In the genomic region with DNA sequence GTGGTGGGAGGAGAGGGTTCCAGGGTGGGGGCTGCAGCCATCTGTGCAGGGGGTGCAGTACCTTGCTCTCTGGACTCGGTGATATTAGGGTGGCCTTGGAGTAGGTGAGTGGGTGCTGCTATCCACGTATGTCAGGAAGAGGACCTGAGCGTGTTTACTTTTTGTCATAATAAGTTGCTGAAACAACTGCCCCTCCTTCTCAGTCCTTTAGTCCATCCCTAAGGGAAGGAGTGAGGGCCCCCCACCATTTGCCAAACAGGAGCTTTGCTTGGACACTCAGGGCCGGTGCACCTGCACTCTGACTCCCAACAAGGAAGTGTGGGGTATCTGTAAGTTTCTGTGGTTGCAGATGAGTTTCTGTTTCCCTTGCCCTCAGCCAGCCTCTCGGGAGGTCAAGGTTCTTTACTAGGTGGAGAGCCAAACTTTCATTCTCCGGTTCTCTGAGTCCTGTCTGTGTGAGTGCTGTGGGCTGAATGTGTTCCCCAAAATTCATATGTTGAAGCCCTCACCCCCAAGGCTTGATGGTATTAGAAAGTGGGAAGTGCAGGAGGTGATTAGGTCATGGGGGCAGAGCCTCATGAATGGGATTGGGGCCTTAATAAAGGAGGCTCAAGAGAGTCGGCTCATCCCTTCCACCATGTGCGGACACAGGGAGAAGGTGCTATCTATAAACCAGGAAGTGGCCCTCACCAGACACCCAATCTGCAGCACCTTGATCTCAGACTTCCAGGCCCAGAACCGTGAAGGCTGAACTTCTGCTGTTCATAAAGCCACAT, we compare ENCODE assay signal across 9 cellular contexts. TPM values are rescaled to one million over a fixed set of nuclear protein-coding genes. Genes with fewer than 3 reads are reported as not detected.
DNase-seq lines count a peak whose midpoint lies in the region; ATAC-seq, FAIRE-seq and TF ChIP-seq lines count a peak whose summit lies in the region.
"Had no signal": no experiment of that assay in that cellular context is flagged by ENCODE, and none has a peak within 500 bp of the region (broad histone marks: within the 10 kb centered on the region; RNA-seq: fewer than 3 reads in every experiment).

No MANE protein-coding gene starts in this region.

- POLR2A ChIA-PET in T-cell (lab: Charles Lee): no interaction called here

- no peak for TF ChIP-seq POLR2A in GM12891 (IDR thresholded peaks at IDR 0.05; ENCODE audit: low read depth, low read length)

- DNase-seq in GM12891 (ENCODE audit: insufficient read length, low spot score) (no peak), T-cell (no peak), hepatic stellate cell (ENCODE audit: low spot score) (no peak), SIG-M5 treated with dmso at 0.1 percent for 504 hours (lab: John Stamatoyannopoulos, UW; ENCODE audit: unreplicated experiment) (no peak), SHP77 (lab: John Stamatoyannopoulos, UW) (no peak), RKO (ENCODE audit: low spot score) (no peak)
- DNase-seq: PC-9 had no signal

- no peak overlapping the region for H3K4me3 Mint-ChIP-seq in T-cell

- peak; percentile 97 for FAIRE-seq in GM12891 (lab: Jason Lieb, UNC)

- no peaks in the 10 kb centered on the region for H3K36me3 Mint-ChIP-seq in T-cell

- peaks cover 0 to under 1% of the 10 kb centered on the region in 2 donors for H3K27me3 Mint-ChIP-seq in T-cell

- ATAC-seq in GM19452 (IDR thresholded peaks at IDR 0.05; ENCODE audit: unreplicated experiment) (peak; percentile 96), HG03060 (IDR thresholded peaks at IDR 0.05; ENCODE audit: low read depth, unreplicated experiment) (peak; percentile 94), T-cell (replicated peaks in 1 of 4) (peak in 1 of 4 experiments; percentile 44)

- peak overlapping the region; percentile 73 to 86 for H3K27ac Mint-ChIP-seq in T-cell

- H3K4me1 Mint-ChIP-seq in T-cell: peaks cover 11 to 38% (median 21%) of the 10 kb centered on the region in 3 donors

- CTCF ChIA-PET in T-cell (lab: Charles Lee): interaction anchor here in 1 of 2 donors (0.6 kb wide), 1 partner anchor 70 kb away, joined by 3 read pairs; no protein-coding TSS in a partner anchor

- no peaks in the 10 kb centered on the region for H3K9me3 Mint-ChIP-seq in T-cell

TF ChIP-seq in GM12891, 5 proteins besides CTCF, POLR2A, EP300 and RAD21:
- no peak for TF ChIP-seq POU2F2 (IDR thresholded peaks at IDR 0.05; ENCODE audit: low read depth, low read length)
- TF ChIP-seq SPI1 (IDR thresholded peaks at IDR 0.05; ENCODE audit: low read depth, low read length): peak; percentile 85
- TF ChIP-seq TAF1 (IDR thresholded peaks at IDR 0.05; ENCODE audit: low read depth, low read length): no peak

RNA-seq across cellular contexts. Expression of a gene that starts 19.7 kb away (rescaled TPM):
- polyA plus RNA-seq in GM12891 (2012; ENCODE audit: low read depth, missing spikeins): 2.6 TPM
- 10 to 100 TPM in 3 of 5 donors, 1 to 10 TPM in 2; 3.2 to 19.4 (median 15.0) TPM for total RNA-seq in T-cell
- total RNA-seq: PC-9 had no signal

RNA-seq across cellular contexts. Expression of a gene that starts 54.6 kb away (rescaled TPM):
- 0.04 TPM for polyA plus RNA-seq in GM12891 (2012; ENCODE audit: low read depth, missing spikeins)
- total RNA-seq in T-cell: not detected
- total RNA-seq: PC-9 had no signal
